Comparison of ENCODE assay signal across 1 cellular context in the genomic region with DNA sequence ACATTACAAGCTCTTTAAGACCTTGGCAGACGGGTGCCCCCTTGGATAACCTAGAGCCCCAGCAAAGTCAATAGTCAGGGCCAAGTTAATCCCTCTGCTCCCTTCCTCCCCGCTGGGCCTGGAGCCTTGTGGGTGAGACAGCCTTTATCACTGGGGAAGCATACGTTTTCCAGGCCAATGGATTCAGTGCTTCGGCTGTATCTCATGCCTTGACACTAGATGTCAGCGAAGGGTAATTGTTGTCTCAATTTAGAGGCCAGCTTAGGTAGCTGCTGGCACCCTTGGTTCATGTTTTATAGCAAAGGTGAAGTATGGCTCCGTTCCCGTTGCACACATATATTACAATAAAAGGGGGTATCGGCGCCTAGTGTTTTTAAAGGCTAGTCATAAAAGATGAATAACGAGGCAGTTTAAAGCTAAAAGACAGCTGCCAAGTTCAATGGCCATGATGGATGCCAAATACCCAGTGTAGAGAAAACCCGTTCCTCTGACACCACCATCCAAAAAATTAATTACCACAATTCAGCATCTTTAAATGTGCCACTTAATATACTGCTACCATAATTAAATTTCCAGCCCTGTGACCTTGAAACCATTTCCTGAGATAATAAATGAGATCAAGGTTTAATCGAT.
TF ChIP-seq lines count a peak whose summit lies in the region.

No MANE protein-coding gene starts in this region.

TF ChIP-seq in GM12878, 131 proteins besides CTCF, POLR2A, EP300 and RAD21 (continued from another document):
- TF ChIP-seq, protein P1, sequence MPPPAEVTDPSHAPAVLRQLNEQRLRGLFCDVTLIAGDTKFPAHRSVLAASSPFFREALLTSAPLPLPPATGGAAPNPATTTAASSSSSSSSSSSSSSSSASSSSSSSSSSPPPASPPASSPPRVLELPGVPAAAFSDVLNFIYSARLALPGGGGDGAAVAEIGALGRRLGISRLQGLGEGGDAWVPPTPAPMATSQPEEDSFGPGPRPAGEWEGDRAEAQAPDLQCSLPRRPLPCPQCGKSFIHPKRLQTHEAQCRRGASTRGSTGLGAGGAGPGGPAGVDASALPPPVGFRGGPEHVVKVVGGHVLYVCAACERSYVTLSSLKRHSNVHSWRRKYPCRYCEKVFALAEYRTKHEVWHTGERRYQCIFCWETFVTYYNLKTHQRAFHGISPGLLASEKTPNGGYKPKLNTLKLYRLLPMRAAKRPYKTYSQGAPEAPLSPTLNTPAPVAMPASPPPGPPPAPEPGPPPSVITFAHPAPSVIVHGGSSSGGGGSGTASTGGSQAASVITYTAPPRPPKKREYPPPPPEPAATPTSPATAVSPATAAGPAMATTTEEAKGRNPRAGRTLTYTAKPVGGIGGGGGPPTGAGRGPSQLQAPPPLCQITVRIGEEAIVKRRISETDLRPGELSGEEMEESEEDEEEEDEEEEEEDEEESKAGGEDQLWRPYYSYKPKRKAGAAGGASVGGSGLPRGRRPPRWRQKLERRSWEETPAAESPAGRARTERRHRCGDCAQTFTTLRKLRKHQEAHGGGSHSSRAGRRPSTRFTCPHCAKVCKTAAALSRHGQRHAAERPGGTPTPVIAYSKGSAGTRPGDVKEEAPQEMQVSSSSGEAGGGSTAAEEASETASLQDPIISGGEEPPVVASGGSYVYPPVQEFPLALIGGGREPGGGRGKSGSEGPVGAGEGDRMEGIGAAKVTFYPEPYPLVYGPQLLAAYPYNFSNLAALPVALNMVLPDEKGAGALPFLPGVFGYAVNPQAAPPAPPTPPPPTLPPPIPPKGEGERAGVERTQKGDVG (CRISPR knock-in tag; IDR thresholded peaks at IDR 0.05) = no peak
- TF ChIP-seq HDAC6 (IDR thresholded peaks at IDR 0.05; ENCODE audit: unreplicated experiment) = no peak
- no peak for TF ChIP-seq CHD2 (IDR thresholded peaks at IDR 0.05; ENCODE audit: borderline replicate concordance, low read depth, low read length)
- TF ChIP-seq ZNF24 (IDR thresholded peaks at IDR 0.05) = no peak
- TF ChIP-seq SMARCA5 (IDR thresholded peaks at IDR 0.05) = no peak
- no peak for TF ChIP-seq MXI1 (IDR thresholded peaks at IDR 0.05; ENCODE audit: low read depth, low read length)
- TF ChIP-seq WRNIP1 (IDR thresholded peaks at IDR 0.05; ENCODE audit: borderline replicate concordance, low read depth, low read length) = no peak
- TF ChIP-seq, protein P2, sequence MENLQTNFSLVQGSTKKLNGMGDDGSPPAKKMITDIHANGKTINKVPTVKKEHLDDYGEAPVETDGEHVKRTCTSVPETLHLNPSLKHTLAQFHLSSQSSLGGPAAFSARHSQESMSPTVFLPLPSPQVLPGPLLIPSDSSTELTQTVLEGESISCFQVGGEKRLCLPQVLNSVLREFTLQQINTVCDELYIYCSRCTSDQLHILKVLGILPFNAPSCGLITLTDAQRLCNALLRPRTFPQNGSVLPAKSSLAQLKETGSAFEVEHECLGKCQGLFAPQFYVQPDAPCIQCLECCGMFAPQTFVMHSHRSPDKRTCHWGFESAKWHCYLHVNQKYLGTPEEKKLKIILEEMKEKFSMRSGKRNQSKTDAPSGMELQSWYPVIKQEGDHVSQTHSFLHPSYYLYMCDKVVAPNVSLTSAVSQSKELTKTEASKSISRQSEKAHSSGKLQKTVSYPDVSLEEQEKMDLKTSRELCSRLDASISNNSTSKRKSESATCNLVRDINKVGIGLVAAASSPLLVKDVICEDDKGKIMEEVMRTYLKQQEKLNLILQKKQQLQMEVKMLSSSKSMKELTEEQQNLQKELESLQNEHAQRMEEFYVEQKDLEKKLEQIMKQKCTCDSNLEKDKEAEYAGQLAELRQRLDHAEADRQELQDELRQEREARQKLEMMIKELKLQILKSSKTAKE (IDR thresholded peaks at IDR 0.05; ENCODE audit: low read depth, poor library complexity, severe bottlenecking) = no peak
- no peak for TF ChIP-seq FOXK2 (IDR thresholded peaks at IDR 0.05)
- no peak for TF ChIP-seq CEBPB (IDR thresholded peaks at IDR 0.05; ENCODE audit: borderline replicate concordance in 1 of 2, low read depth in 2 of 2, low read length in 2 of 2)
